In the genomic region with DNA sequence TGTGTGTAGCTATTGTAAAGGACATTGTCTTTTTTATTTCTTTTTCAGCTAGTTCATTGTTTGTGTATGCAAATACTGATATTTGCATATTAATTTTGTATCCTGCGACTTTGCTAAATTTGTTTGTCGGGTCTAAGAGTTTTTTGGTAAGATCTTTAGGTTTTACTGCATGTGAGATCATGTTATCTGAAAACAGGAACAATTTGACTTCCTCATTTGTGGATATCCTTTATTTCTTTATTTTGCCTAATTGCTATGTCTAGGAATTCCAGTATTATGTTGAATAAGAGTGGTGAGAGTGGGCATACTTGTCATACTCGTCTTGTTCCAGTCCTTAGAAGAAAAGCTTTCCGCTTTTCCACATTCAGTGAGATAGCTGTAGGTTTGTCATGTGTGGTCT, we compare ENCODE assay signal across 27 cellular contexts. TPM values are rescaled to one million over a fixed set of nuclear protein-coding genes. Genes with fewer than 3 reads are reported as not detected.
"Had no signal": no experiment of that assay in that cellular context is flagged by ENCODE, and none has a peak within 500 bp of the region (broad histone marks: within the 10 kb centered on the region; RNA-seq: fewer than 3 reads in every experiment).

No MANE protein-coding gene starts in this region.

- H3K9me3 ChIP-seq: colonic mucosa, SJSA1 had no signal

- H3K27me3 ChIP-seq: breast epithelium, colonic mucosa, Peyer's patch, SJSA1 had no signal

- DNase-seq: activated CD4-positive, alpha-beta T cell treated with anti-CD3 and anti-CD28 coated beads for 48 hours; activated CD4-positive, alpha-beta T cell treated with anti-CD3 and anti-CD28 coated beads, Interleukin-2, amount 50 U/mL, for 4 hours; activated CD4-positive, CD25-positive, alpha-beta regulatory T cell treated with anti-CD3 and anti-CD28 coated beads, Interleukin-2, amount 50 U/mL, for 72 hours; activated CD8-positive, alpha-beta memory T cell treated with anti-CD3 and anti-CD28 coated beads, Interleukin-2, amount 10 ng/mL, durations not matched to agents 7 days and 5 days; activated effector memory CD4-positive, alpha-beta T cell treated with Interleukin-2 at 50 U/mL for 16 hours; activated naive CD4-positive, alpha-beta T cell; activated T-cell treated with anti-CD3 and anti-CD28 coated beads, Interleukin-2, amount 50 U/mL, for 24 hours; aorta; caudate nucleus; colonic mucosa; MM.1S; NCI-H1092 treated with DMSO at 0.1 percent for 48 hours; NCI-H1417 treated with DMSO at 0.1 percent for 48 hours; NCI-H1694 treated with DMSO at 0.1 percent for 48 hours; NCI-H2029 treated with DMSO at 0.1 percent for 48 hours; NCI-H345; NCI-H510A; Peyer's patch; Right ventricle myocardium superior; T-helper 17 cell; T-helper 9 cell had no signal

- FAIRE-seq: TTC549 had no signal

- H3K36me3 ChIP-seq: breast epithelium, colonic mucosa, Peyer's patch, SJSA1 had no signal

- H3K4me3 ChIP-seq: breast epithelium, colonic mucosa, Peyer's patch, SJSA1 had no signal

- H3K4me1 ChIP-seq: breast epithelium, colonic mucosa, Peyer's patch, SJSA1 had no signal

- H3K27ac ChIP-seq: breast epithelium, colonic mucosa, Peyer's patch, RWPE1, SJSA1 had no signal

- ATAC-seq: activated CD8-positive, alpha-beta memory T cell treated with anti-CD3 and anti-CD28 coated beads, Interleukin-2, amount 10 ng/mL, durations not matched to agents 7 days and 5 days; T-helper 17 cell; WTC11 had no signal

RNA-seq across cellular contexts. Expression of gene SIX4, which starts 28.8 kb away (rescaled TPM):
- total RNA-seq: T-helper 17 cell had no signal
- polyA plus RNA-seq: IgD-negative memory B cell had no signal

RNA-seq across cellular contexts. Expression of gene SIX1, which starts 46.0 kb away (rescaled TPM):
- total RNA-seq: colonic mucosa, Peyer's patch, Right ventricle myocardium superior, T-helper 17 cell had no signal
- polyA plus RNA-seq: IgD-negative memory B cell had no signal
